Comparison of ENCODE assay signal across 28 cellular contexts in genomic region chr11:88827018-88827676, GRCh38.
DNase-seq lines count a peak whose midpoint lies in the region; ATAC-seq, FAIRE-seq and TF ChIP-seq lines count a peak whose summit lies in the region.
"Had no signal": no experiment of that assay in that cellular context is flagged by ENCODE, and none has a peak within 500 bp of the region (broad histone marks: within the 10 kb centered on the region; RNA-seq: fewer than 3 reads in every experiment).

No MANE protein-coding gene starts in this region.

- in situ Hi-C loops in HepG2 (cut with HindIII; ENCODE audit: extremely low pct_ligation_motif_present, low pct_unique_long_range_greater_than_20kb) = no loop called here

- no peaks in the 10 kb centered on the region for H3K27me3 ChIP-seq in HepG2 (ENCODE audit: control insufficient read depth in 1 of 2, insufficient read depth in 2 of 2, low read length in 2 of 2)
- H3K27me3 ChIP-seq: adrenal gland, gastroesophageal sphincter had no signal

- POLR2A ChIA-PET in WTC11 (lab: Charles Lee) (no interaction called here), HepG2 (lab: Yijun Ruan, JAX) (no interaction called here)

- H3K9ac ChIP-seq in HepG2 (ENCODE audit: insufficient read depth, low read depth, low read length) = no peak overlapping the region

- H3K4me1 Mint-ChIP-seq in WTC11 (peaks cover 21% of the 10 kb centered on the region), type B pancreatic cell (ENCODE audit: unreplicated experiment) (no peaks in the 10 kb centered on the region), mesothelial cell of epicardium (peaks cover 10% of the 10 kb centered on the region)
- H3K4me1 Mint-ChIP-seq: CD8-positive, alpha-beta memory T cell; stimulated activated memory B cell treated with anti-CD40 and anti-IgM and Interleukin-4, amounts not matched to agents 10 μg/mL and 1 μg/mL and 100 μg/mL, for 72 hours had no signal

- CTCF ChIA-PET in WTC11 (lab: Charles Lee) = no interaction called here
- CTCF ChIA-PET in HepG2 (lab: Yijun Ruan, JAX; ENCODE audit: low intra/inter-chr PET ratio, low total read pairs) = no interaction called here

- BruUV-seq in HepG2 (replicated peaks; lab: Mats Ljungman, UMichigan) = no TSS peak

- no peak overlapping the region for H3K27ac ChIP-seq in HepG2 (ENCODE audit: extremely low read length, insufficient read depth, low read length)
- H3K27ac ChIP-seq: adrenal gland, gastroesophageal sphincter, SK-N-MC had no signal

- H3K4me1 ChIP-seq in HepG2 (ENCODE audit: insufficient read depth, low read length) = no peaks in the 10 kb centered on the region
- H3K4me1 ChIP-seq: adrenal gland, gastroesophageal sphincter had no signal

- no peak for ATAC-seq in WTC11
- peak; percentile 32; the same call in 2 of the 3 replicates for ATAC-seq in HepG2
- no peak for ATAC-seq in left colon
- ATAC-seq: activated CD8-positive, alpha-beta T cell treated with anti-CD3 and anti-CD28 coated beads for 36 hours; gastroesophageal sphincter; stimulated activated memory B cell treated with anti-CD40 and anti-IgM and Interleukin-4, amounts not matched to agents 10 μg/mL and 1 μg/mL and 100 μg/mL, for 72 hours had no signal

- no peaks in the 10 kb centered on the region for H4K20me1 ChIP-seq in HepG2 (ENCODE audit: insufficient read depth, low read length)

- no peak overlapping the region for H3K4me3 ChIP-seq in HepG2 (replicated peaks in 1 of 3; ENCODE audit: insufficient read depth in 1 of 3, low read depth in 2 of 3, low read length in 3 of 3)
- H3K4me3 ChIP-seq: adrenal gland, gastroesophageal sphincter, SK-N-MC had no signal

- DNase-seq in DMS53 treated with DMSO at 0.1 percent for 48 hours (lab: John Stamatoyannopoulos, UW; ENCODE audit: unreplicated experiment) = peak; percentile 75
- DNase-seq in WTC11 (ENCODE audit: low spot score) = no peak
- no peak for DNase-seq in HepG2 (ENCODE audit: low spot score)
- DNase-seq in type B pancreatic cell (ENCODE audit: extremely low spot score, unreplicated experiment) = no peak
- no peak for DNase-seq in left colon
- DNase-seq in mesothelial cell of epicardium (ENCODE audit: low spot score in 2 of 2, unreplicated experiment in 2 of 2) = no peak
- no peak for DNase-seq in GM10266 (ENCODE audit: extremely low spot score)
- DNase-seq: activated CD4-positive, CD25-positive, alpha-beta regulatory T cell treated with anti-CD3 and anti-CD28 coated beads, Interleukin-2, amount 50 U/mL, for 72 hours; activated CD8-positive, alpha-beta memory T cell treated with anti-CD3 and anti-CD28 coated beads, Interleukin-2, amount 50 U/mL, for 48 hours; activated CD8-positive, alpha-beta T cell treated with anti-CD3 and anti-CD28 coated beads for 36 hours; activated naive CD4-positive, alpha-beta T cell treated with Interleukin-2 at 50 U/mL for 16 hours; adrenal gland; CD8-positive, alpha-beta memory T cell; DMS153; HCEC 1CT; kidney glomerular epithelial cell; mammary epithelial cell; NCI-H1105; NCI-H187 treated with DMSO at 0.1 percent for 48 hours; nephron progenitor cell; trophoblast cell had no signal

- FAIRE-seq in HepG2 (lab: Jason Lieb, UNC) = no peak

- H3K36me3 ChIP-seq in HepG2 (replicated peaks in 1 of 2; ENCODE audit: control insufficient read depth in 1 of 2, insufficient read depth in 2 of 2, low read length in 2 of 2) = no peaks in the 10 kb centered on the region
- H3K36me3 ChIP-seq: adrenal gland, gastroesophageal sphincter had no signal

- WGBS in HepG2 (ENCODE audit: low lambda C conversion rate) = 4% methylated on average over 3 of the region's 3 CpGs

- no peak for TF ChIP-seq RAD21 in Ishikawa (IDR thresholded peaks at IDR 0.05; ENCODE audit: low read depth)
- TF ChIP-seq RAD21 in HepG2 (CRISPR knock-in tag; IDR thresholded peaks at IDR 0.05) = no peak

- no peak overlapping the region for H3K4me3 Mint-ChIP-seq in WTC11
- H3K4me3 Mint-ChIP-seq in type B pancreatic cell = no peak overlapping the region
- H3K4me3 Mint-ChIP-seq in mesothelial cell of epicardium = no peak overlapping the region
- H3K4me3 Mint-ChIP-seq: activated CD8-positive, alpha-beta T cell treated with anti-CD3 and anti-CD28 coated beads for 36 hours; activated T-helper 1 cell treated with anti-CD3 and anti-CD28 coated beads, Interleukin-12 subunit alpha, Interleukin-12 subunit beta, Interleukin-2, Interleukin-4 antibody, amounts not matched to agents 30 ng/mL and 10 ng/mL and 1 ng/mL, durations not matched to agents 14 hours and 24 hours and 36 hours; brain; CD8-positive, alpha-beta memory T cell; nephron progenitor cell; stimulated activated memory B cell treated with anti-CD40 and anti-IgM and Interleukin-4, amounts not matched to agents 10 μg/mL and 1 μg/mL and 100 μg/mL, for 72 hours; T-helper 1 cell treated with Interleukin-12 subunit alpha and Interleukin-12 subunit beta and Interleukin-4 antibody, amounts not matched to agents 30 μg/mL and 1 μg/mL, for 36 hours had no signal

- TF ChIP-seq CTCF in WTC11 (IDR thresholded peaks at IDR 0.05) (no peak), HepG2 (CRISPR knock-in tag; IDR thresholded peaks at IDR 0.05) (no peak), type B pancreatic cell (conservative IDR thresholded peaks at IDR 0.05) (no peak), mesothelial cell of epicardium (IDR thresholded peaks at IDR 0.05; ENCODE audit: unreplicated experiment) (no peak), GM10266 (IDR thresholded peaks at IDR 0.05; ENCODE audit: control insufficient read depth, insufficient read depth, low read depth, missing control alignments) (no peak)

- no peaks in the 10 kb centered on the region for H3K79me2 ChIP-seq in HepG2 (ENCODE audit: insufficient read depth, low read length)

- peaks cover 5% of the 10 kb centered on the region for H3K9me3 Mint-ChIP-seq in WTC11
- no peaks in the 10 kb centered on the region for H3K9me3 Mint-ChIP-seq in type B pancreatic cell
- no peaks in the 10 kb centered on the region for H3K9me3 Mint-ChIP-seq in mesothelial cell of epicardium
- H3K9me3 Mint-ChIP-seq: CD8-positive, alpha-beta memory T cell; nephron progenitor cell; T-helper 1 cell treated with Interleukin-12 subunit alpha and Interleukin-12 subunit beta and Interleukin-4 antibody, amounts not matched to agents 30 μg/mL and 1 μg/mL, for 36 hours had no signal

- intact Hi-C loops in HepG2 (cut with micrococcal nuclease; ENCODE audit: unreplicated experiment) (no loop called here), left colon (cut with DNase I, micrococcal nuclease) (no loop called here)

- no peak overlapping the region for H3K4me2 ChIP-seq in HepG2 (ENCODE audit: low read depth, low read length)

- TF ChIP-seq EP300 in Ishikawa (IDR thresholded peaks at IDR 0.05; ENCODE audit: borderline replicate concordance) = no peak
- no peak for TF ChIP-seq EP300 in HepG2 (IDR thresholded peaks at IDR 0.05; ENCODE audit: low read depth in 2 of 2, low read length in 2 of 2)
- TF ChIP-seq EP300 in HepG2 (CRISPR knock-in tag; IDR thresholded peaks at IDR 0.05; ENCODE audit: borderline replicate concordance) = no peak

- H3K27ac Mint-ChIP-seq in WTC11 = no peak overlapping the region
- no peak overlapping the region for H3K27ac Mint-ChIP-seq in type B pancreatic cell
- H3K27ac Mint-ChIP-seq in mesothelial cell of epicardium = no peak overlapping the region
- H3K27ac Mint-ChIP-seq: activated CD8-positive, alpha-beta T cell treated with anti-CD3 and anti-CD28 coated beads for 36 hours; activated T-helper 1 cell treated with anti-CD3 and anti-CD28 coated beads, Interleukin-12 subunit alpha, Interleukin-12 subunit beta, Interleukin-2, Interleukin-4 antibody, amounts not matched to agents 30 ng/mL and 10 ng/mL and 1 ng/mL, durations not matched to agents 14 hours and 24 hours and 36 hours; CD8-positive, alpha-beta memory T cell; nephron progenitor cell; stimulated activated memory B cell treated with anti-CD40 and anti-IgM and Interleukin-4, amounts not matched to agents 10 μg/mL and 1 μg/mL and 100 μg/mL, for 72 hours; T-helper 1 cell treated with Interleukin-12 subunit alpha and Interleukin-12 subunit beta and Interleukin-4 antibody, amounts not matched to agents 30 μg/mL and 1 μg/mL, for 36 hours had no signal

- H3K9me3 ChIP-seq in HepG2 (ENCODE audit: low read length) = no peaks in the 10 kb centered on the region
- H3K9me3 ChIP-seq: adrenal gland, gastroesophageal sphincter had no signal

- H3K36me3 Mint-ChIP-seq in WTC11 (no peaks in the 10 kb centered on the region), type B pancreatic cell (no peaks in the 10 kb centered on the region), mesothelial cell of epicardium (no peaks in the 10 kb centered on the region)
- H3K36me3 Mint-ChIP-seq: brain; CD8-positive, alpha-beta memory T cell; stimulated activated memory B cell treated with anti-CD40 and anti-IgM and Interleukin-4, amounts not matched to agents 10 μg/mL and 1 μg/mL and 100 μg/mL, for 72 hours had no signal

- no peaks in the 10 kb centered on the region for H3K27me3 Mint-ChIP-seq in WTC11 (ENCODE audit: low read depth)
- H3K27me3 Mint-ChIP-seq in type B pancreatic cell = peaks cover 4% of the 10 kb centered on the region
- H3K27me3 Mint-ChIP-seq in mesothelial cell of epicardium (ENCODE audit: low read depth) = peaks cover 24% of the 10 kb centered on the region
- H3K27me3 Mint-ChIP-seq: activated CD8-positive, alpha-beta T cell treated with anti-CD3 and anti-CD28 coated beads for 36 hours; stimulated activated memory B cell treated with anti-CD40 and anti-IgM and Interleukin-4, amounts not matched to agents 10 μg/mL and 1 μg/mL and 100 μg/mL, for 72 hours had no signal

- no peak for TF ChIP-seq POLR2A in HepG2 (IDR thresholded peaks at IDR 0.05; ENCODE audit: insufficient read depth in 1 of 2, low read depth in 2 of 2, low read length in 2 of 2)

- H2AFZ ChIP-seq in HepG2 (ENCODE audit: low read length) = no peak overlapping the region

TF ChIP-seq in Ishikawa, 13 proteins besides CTCF, POLR2A, EP300 and RAD21:
- TF ChIP-seq TAF1 (IDR thresholded peaks at IDR 0.05; ENCODE audit: low read depth) (no peak), CEBPB (IDR thresholded peaks at IDR 0.05) (peak; percentile 14; the same call in 1 of the 2 replicates)

TF ChIP-seq in WTC11, 78 proteins besides CTCF, POLR2A, EP300 and RAD21 (continues in another document):
- peak; percentile 72 for TF ChIP-seq GABPB1 (CRISPR knock-in tag; IDR thresholded peaks at IDR 0.05)

TF ChIP-seq in HepG2, 621 proteins besides CTCF, POLR2A, EP300 and RAD21 (continues in another document):
- TF ChIP-seq MAFF (IDR thresholded peaks at IDR 0.05; ENCODE audit: low read depth, low read length) (peak; percentile 76), NR2F1 (CRISPR knock-in tag; IDR thresholded peaks at IDR 0.05) (peak; percentile 12 to 67; a peak in 2 of 4 replicates), HMG20A (CRISPR knock-in tag; IDR thresholded peaks at IDR 0.05; ENCODE audit: borderline replicate concordance) (peak; percentile 35; the same call in 1 of the 2 replicates), ZNF761 (CRISPR knock-in tag; conservative IDR thresholded peaks at IDR 0.05) (no peak), GATAD2A (CRISPR knock-in tag; IDR thresholded peaks at IDR 0.05) (peak; percentile 17; the same call in 1 of the 2 replicates), FOXA3 (CRISPR knock-in tag; IDR thresholded peaks at IDR 0.05) (peak; percentile 27; the same call in 1 of the 2 replicates)
- TF ChIP-seq, protein P1, sequence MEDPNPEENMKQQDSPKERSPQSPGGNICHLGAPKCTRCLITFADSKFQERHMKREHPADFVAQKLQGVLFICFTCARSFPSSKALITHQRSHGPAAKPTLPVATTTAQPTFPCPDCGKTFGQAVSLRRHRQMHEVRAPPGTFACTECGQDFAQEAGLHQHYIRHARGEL (CRISPR knock-in tag; IDR thresholded peaks at IDR 0.05) = no peak
